ENCODE assay signal across 1 cellular context in genomic region chr5:164332349-164333196, GRCh38.
TF ChIP-seq lines count a peak whose summit lies in the region.

No MANE protein-coding gene starts in this region.

TF ChIP-seq in K562, 482 proteins besides CTCF, POLR2A, EP300 and RAD21 (continued from another document):
- TF ChIP-seq E2F6 (IDR thresholded peaks at IDR 0.05; ENCODE audit: borderline replicate concordance in 1 of 2, extremely low read depth in 1 of 2, insufficient read depth in 1 of 2, insufficient read length in 1 of 2, low read depth in 1 of 2, low read length in 1 of 2, poor library complexity in 1 of 2, severe bottlenecking in 1 of 2) (no peak), FOXJ2 (tag; IDR thresholded peaks at IDR 0.05) (no peak), TAF1 (IDR thresholded peaks at IDR 0.05; ENCODE audit: control insufficient read depth, extremely low read depth, insufficient read depth, low read length, severe bottlenecking) (no peak), FUS (optimal IDR thresholded peaks at IDR 0.05; ENCODE audit: low read depth, low read length) (no peak), XRCC4 (IDR thresholded peaks at IDR 0.05; ENCODE audit: extremely low read depth, insufficient read depth, insufficient read length) (no peak), BACH1 (tag; IDR thresholded peaks at IDR 0.05) (no peak), ZNF644 (tag; IDR thresholded peaks at IDR 0.05; ENCODE audit: low read depth) (no peak), CBFB (CRISPR knock-in tag; IDR thresholded peaks at IDR 0.05) (no peak), FOSL1 (tag; conservative IDR thresholded peaks at IDR 0.05) (no peak), MAFF (IDR thresholded peaks at IDR 0.05; ENCODE audit: low read length) (peak; percentile 99), SIRT6 (IDR thresholded peaks at IDR 0.05; ENCODE audit: low read depth, low read length) (no peak), RFX5 (IDR thresholded peaks at IDR 0.05; ENCODE audit: low read depth, low read length) (no peak), NEUROD1 (IDR thresholded peaks at IDR 0.05; ENCODE audit: borderline replicate concordance, low read depth, low read length, partially characterized antibody) (no peak), CEBPG (CRISPR knock-in tag; IDR thresholded peaks at IDR 0.05) (no peak), CEBPG (tag; conservative IDR thresholded peaks at IDR 0.05 in 1 of 2, IDR thresholded peaks at IDR 0.05 in 1 of 2) (peak in 1 of 2 experiments; percentile 37; a peak in 2 of 4 replicates), MAFK (IDR thresholded peaks at IDR 0.05; ENCODE audit: low read length) (peak; percentile 99), RBM25 (IDR thresholded peaks at IDR 0.05; ENCODE audit: low read depth, low read length, severe bottlenecking) (no peak), RBFOX2 (IDR thresholded peaks at IDR 0.05; ENCODE audit: low read depth, low read length) (no peak), TFAM (CRISPR knock-in tag; conservative IDR thresholded peaks at IDR 0.05) (no peak), ZNF778 (CRISPR knock-in tag; IDR thresholded peaks at IDR 0.05) (no peak), MEF2D (tag; conservative IDR thresholded peaks at IDR 0.05; ENCODE audit: low read depth) (no peak), ZNF436 (CRISPR knock-in tag; IDR thresholded peaks at IDR 0.05) (no peak), C11orf30 (IDR thresholded peaks at IDR 0.05; ENCODE audit: low read depth) (peak; percentile 95), MIER1 (IDR thresholded peaks at IDR 0.05; ENCODE audit: low read depth) (no peak), CEBPB (tag; IDR thresholded peaks at IDR 0.05) (peak; percentile 81), MXD1 (CRISPR knock-in tag; IDR thresholded peaks at IDR 0.05; ENCODE audit: borderline replicate concordance, poor library complexity, severe bottlenecking) (no peak), SP1 (CRISPR knock-in tag; IDR thresholded peaks at IDR 0.05) (no peak)
- TF ChIP-seq, protein P1, sequence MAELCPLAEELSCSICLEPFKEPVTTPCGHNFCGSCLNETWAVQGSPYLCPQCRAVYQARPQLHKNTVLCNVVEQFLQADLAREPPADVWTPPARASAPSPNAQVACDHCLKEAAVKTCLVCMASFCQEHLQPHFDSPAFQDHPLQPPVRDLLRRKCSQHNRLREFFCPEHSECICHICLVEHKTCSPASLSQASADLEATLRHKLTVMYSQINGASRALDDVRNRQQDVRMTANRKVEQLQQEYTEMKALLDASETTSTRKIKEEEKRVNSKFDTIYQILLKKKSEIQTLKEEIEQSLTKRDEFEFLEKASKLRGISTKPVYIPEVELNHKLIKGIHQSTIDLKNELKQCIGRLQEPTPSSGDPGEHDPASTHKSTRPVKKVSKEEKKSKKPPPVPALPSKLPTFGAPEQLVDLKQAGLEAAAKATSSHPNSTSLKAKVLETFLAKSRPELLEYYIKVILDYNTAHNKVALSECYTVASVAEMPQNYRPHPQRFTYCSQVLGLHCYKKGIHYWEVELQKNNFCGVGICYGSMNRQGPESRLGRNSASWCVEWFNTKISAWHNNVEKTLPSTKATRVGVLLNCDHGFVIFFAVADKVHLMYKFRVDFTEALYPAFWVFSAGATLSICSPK (IDR thresholded peaks at IDR 0.05; ENCODE audit: borderline replicate concordance) = no peak
- TF ChIP-seq, protein P2, sequence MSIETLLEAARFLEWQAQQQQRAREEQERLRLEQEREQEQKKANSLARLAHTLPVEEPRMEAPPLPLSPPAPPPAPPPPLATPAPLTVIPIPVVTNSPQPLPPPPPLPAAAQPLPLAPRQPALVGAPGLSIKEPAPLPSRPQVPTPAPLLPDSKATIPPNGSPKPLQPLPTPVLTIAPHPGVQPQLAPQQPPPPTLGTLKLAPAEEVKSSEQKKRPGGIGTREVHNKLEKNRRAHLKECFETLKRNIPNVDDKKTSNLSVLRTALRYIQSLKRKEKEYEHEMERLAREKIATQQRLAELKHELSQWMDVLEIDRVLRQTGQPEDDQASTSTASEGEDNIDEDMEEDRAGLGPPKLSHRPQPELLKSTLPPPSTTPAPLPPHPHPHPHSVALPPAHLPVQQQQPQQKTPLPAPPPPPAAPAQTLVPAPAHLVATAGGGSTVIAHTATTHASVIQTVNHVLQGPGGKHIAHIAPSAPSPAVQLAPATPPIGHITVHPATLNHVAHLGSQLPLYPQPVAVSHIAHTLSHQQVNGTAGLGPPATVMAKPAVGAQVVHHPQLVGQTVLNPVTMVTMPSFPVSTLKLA (conservative IDR thresholded peaks at IDR 0.05) = no peak
- TF ChIP-seq, protein P3, sequence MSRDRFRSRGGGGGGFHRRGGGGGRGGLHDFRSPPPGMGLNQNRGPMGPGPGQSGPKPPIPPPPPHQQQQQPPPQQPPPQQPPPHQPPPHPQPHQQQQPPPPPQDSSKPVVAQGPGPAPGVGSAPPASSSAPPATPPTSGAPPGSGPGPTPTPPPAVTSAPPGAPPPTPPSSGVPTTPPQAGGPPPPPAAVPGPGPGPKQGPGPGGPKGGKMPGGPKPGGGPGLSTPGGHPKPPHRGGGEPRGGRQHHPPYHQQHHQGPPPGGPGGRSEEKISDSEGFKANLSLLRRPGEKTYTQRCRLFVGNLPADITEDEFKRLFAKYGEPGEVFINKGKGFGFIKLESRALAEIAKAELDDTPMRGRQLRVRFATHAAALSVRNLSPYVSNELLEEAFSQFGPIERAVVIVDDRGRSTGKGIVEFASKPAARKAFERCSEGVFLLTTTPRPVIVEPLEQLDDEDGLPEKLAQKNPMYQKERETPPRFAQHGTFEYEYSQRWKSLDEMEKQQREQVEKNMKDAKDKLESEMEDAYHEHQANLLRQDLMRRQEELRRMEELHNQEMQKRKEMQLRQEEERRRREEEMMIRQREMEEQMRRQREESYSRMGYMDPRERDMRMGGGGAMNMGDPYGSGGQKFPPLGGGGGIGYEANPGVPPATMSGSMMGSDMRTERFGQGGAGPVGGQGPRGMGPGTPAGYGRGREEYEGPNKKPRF (IDR thresholded peaks at IDR 0.05; ENCODE audit: low read depth, low read length) = no peak
TF ChIP-seq in K562: peak in this region for 9.
